Comparison of ENCODE assay signal across 20 cellular contexts in genomic region chr6:163878656-163879055, GRCh38.
"Had no signal": no experiment of that assay in that cellular context is flagged by ENCODE, and none has a peak within 500 bp of the region (broad histone marks: within the 10 kb centered on the region; RNA-seq: fewer than 3 reads in every experiment).

No MANE protein-coding gene starts in this region.

- H3K9me3 ChIP-seq: heart left ventricle, lower lobe of right lung had no signal

- DNase-seq: dermis blood vessel endothelial cell; dorsolateral prefrontal cortex; effector CD4-positive, alpha-beta T cell; effector memory CD4-positive, alpha-beta T cell; foreskin keratinocyte; heart left ventricle; hypothalamus; immature natural killer cell; islet precursor cell; kidney; kidney glomerular epithelial cell; left ventricle myocardium inferior; lower lobe of right lung; mesenchymal stem cell; mucosa of descending colon; naive B cell had no signal

- H3K27ac ChIP-seq: coronary artery, dorsolateral prefrontal cortex, esophagus muscularis mucosa, foreskin keratinocyte, heart left ventricle, hepatocyte, left ventricle myocardium inferior, lower lobe of right lung had no signal

- H3K36me3 ChIP-seq: esophagus muscularis mucosa, heart left ventricle, left ventricle myocardium inferior, lower lobe of right lung had no signal

- H3K4me3 ChIP-seq: coronary artery, dorsolateral prefrontal cortex, esophagus muscularis mucosa, heart left ventricle, hepatocyte, left ventricle myocardium inferior, lower lobe of right lung, mucosa of descending colon had no signal

- H3K4me1 ChIP-seq: esophagus muscularis mucosa, foreskin keratinocyte, heart left ventricle, left ventricle myocardium inferior, lower lobe of right lung had no signal

- ATAC-seq: foreskin keratinocyte, heart left ventricle, left lobe of liver, lower lobe of right lung, mucosa of descending colon had no signal

- H3K27me3 ChIP-seq: esophagus muscularis mucosa, foreskin keratinocyte, heart left ventricle, hepatocyte had no signal
